10 cellular contexts compared by ENCODE assay signal in the genomic region with DNA sequence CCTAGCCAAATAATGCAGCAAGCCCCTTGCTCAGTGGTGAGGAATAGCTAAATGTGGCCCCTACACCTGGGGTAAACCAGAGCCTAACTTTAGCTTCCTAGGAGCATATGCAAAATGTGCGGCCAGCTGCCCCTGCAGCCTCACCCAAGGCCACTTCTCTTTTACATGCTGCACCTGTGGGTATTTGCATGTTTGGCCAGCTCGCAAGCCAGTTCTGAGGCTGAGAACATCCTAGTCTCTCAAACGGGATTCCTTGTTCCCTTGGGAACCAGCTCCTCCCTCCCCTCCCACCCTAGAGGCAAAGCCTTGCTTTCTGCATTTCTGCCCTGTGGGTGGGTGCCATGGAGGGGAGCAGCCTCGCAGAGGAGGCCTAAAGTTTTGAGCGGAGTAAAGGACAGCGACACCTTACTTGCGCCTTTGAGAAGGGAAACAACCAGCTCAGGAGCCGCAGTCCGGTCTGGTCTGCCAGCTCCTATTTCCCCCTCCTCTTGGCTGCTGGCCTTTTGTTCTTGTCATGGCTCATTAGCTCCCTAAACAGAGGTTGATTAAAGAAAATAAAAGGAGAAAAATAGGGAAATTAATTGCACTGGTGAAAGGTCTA.
DNase-seq lines count a peak whose midpoint lies in the region; ATAC-seq, FAIRE-seq and TF ChIP-seq lines count a peak whose summit lies in the region.
"Had no signal": no experiment of that assay in that cellular context is flagged by ENCODE, and none has a peak within 500 bp of the region (broad histone marks: within the 10 kb centered on the region; RNA-seq: fewer than 3 reads in every experiment).

No MANE protein-coding gene starts in this region.

- CTCF ChIA-PET in GM12878 (lab: Yijun Ruan, JAX), result interaction anchor here (0.6 to 2.3 kb wide), 13 partner anchors 8 to 436 kb away, joined by 3 to 11 read pairs (median 3); no protein-coding TSS in a partner anchor
- CTCF ChIA-PET in activated CD4-positive, alpha-beta T cell treated with anti-CD3 and anti-CD28 coated beads, Interleukin-2, amount 10 ng/mL, durations not matched to agents 7 days and 5 days (lab: Charles Lee), result interaction anchor here (0.5 to 1.0 kb wide), 2 partner anchors 16 to 498 kb away, joined by 3 read pairs; no protein-coding TSS in a partner anchor

- H3K79me2 ChIP-seq in GM12878 (ENCODE audit: control insufficient read depth, insufficient read depth, low read length), result no peaks in the 10 kb centered on the region

- no TSS peak for BruUV-seq in GM12878 (replicated peaks; lab: Mats Ljungman, UMichigan)

- TF ChIP-seq EP300 in GM12878 (IDR thresholded peaks at IDR 0.05; ENCODE audit: borderline replicate concordance in 1 of 2, control insufficient read depth in 1 of 2, low read depth in 2 of 2, low read length in 2 of 2), result no peak

- in situ Hi-C loops in GM12878 (cut with MboI), result no loop called here

- SMC1A ChIA-PET in GM12878 (lab: Charles Lee; ENCODE audit: uncharacterized antibody, unreplicated experiment), result interaction anchor here (0.8 to 8.9 kb wide), 13 partner anchors 8 to 193 kb away, joined by 3 to 77 read pairs (median 4); no protein-coding TSS in a partner anchor

- H3K27ac ChIP-seq in GM12878 (ENCODE audit: control insufficient read depth, insufficient read depth) (peak overlapping the region; percentile 62), left lung (no peak overlapping the region)
- H3K27ac ChIP-seq: sigmoid colon had no signal

- H3K4me1 ChIP-seq in GM12878 (ENCODE audit: control insufficient read depth, insufficient read depth, low read length), result peaks cover 62% of the 10 kb centered on the region
- no peaks in the 10 kb centered on the region for H3K4me1 ChIP-seq in left lung
- H3K4me1 ChIP-seq: sigmoid colon had no signal

- no peaks in the 10 kb centered on the region for H3K4me1 Mint-ChIP-seq in activated CD4-positive, alpha-beta T cell treated with anti-CD3 and anti-CD28 coated beads, Interleukin-2, amount 10 ng/mL, durations not matched to agents 7 days and 5 days

- H3K4me3 ChIP-seq in GM12878 (peak overlapping the region; percentile 46; the same call in 1 of the 2 replicates), left lung (no peak overlapping the region)
- H3K4me3 ChIP-seq: sigmoid colon had no signal

- RAD21 ChIA-PET in GM12878 (lab: Charles Lee; ENCODE audit: unreplicated experiment), result interaction anchor here (0.9 to 2.3 kb wide), 8 partner anchors 9 to 171 kb away, joined by 3 to 17 read pairs (median 4); no protein-coding TSS in a partner anchor

- H3K4me2 ChIP-seq in GM12878 (ENCODE audit: control insufficient read depth, insufficient read depth), result peak overlapping the region; percentile 92

- H2AFZ ChIP-seq in GM12878 (ENCODE audit: control insufficient read depth, low read depth, low read length), result peak overlapping the region; percentile 61

- intact Hi-C loops in GM12878 (cut with micrococcal nuclease; ENCODE audit: unreplicated experiment) (no loop called here), left lung (cut with DNase I) (no loop called here)

- H3K27ac Mint-ChIP-seq in activated CD4-positive, alpha-beta T cell treated with anti-CD3 and anti-CD28 coated beads, Interleukin-2, amount 10 ng/mL, durations not matched to agents 7 days and 5 days, result no peak overlapping the region

- ATAC-seq in GM21381 (IDR thresholded peaks at IDR 0.05; ENCODE audit: unreplicated experiment), result peak; percentile 77
- ATAC-seq in HG03342 (IDR thresholded peaks at IDR 0.05; ENCODE audit: unreplicated experiment), result peak; percentile 71
- ATAC-seq in GM12878, result peak; percentile 84
- ATAC-seq in left lung, result no peak

- no peaks in the 10 kb centered on the region for H3K27me3 ChIP-seq in GM12878 (replicated peaks in 1 of 2; ENCODE audit: control insufficient read depth in 2 of 2, insufficient read depth in 2 of 2, low read length in 1 of 2)
- H3K27me3 ChIP-seq in left lung, result no peaks in the 10 kb centered on the region
- H3K27me3 ChIP-seq: sigmoid colon had no signal

- H3K36me3 Mint-ChIP-seq in activated CD4-positive, alpha-beta T cell treated with anti-CD3 and anti-CD28 coated beads, Interleukin-2, amount 10 ng/mL, durations not matched to agents 7 days and 5 days (ENCODE audit: low read depth), result no peaks in the 10 kb centered on the region

- H3K9me3 ChIP-seq in GM12878 (replicated peaks; ENCODE audit: control insufficient read depth, insufficient read depth, low read length), result no peaks in the 10 kb centered on the region
- H3K9me3 ChIP-seq in left lung, result no peaks in the 10 kb centered on the region
- H3K9me3 ChIP-seq: sigmoid colon had no signal

- FAIRE-seq in GM12891 (lab: Jason Lieb, UNC) (peak; percentile 94), GM12878 (lab: Jason Lieb, UNC) (peak; percentile 41)

- no peak for TF ChIP-seq POLR2A in GM12891 (IDR thresholded peaks at IDR 0.05; ENCODE audit: low read depth, low read length)
- TF ChIP-seq POLR2A in GM12878 (IDR thresholded peaks at IDR 0.05; ENCODE audit: low read depth, low read length), result no peak

- no peaks in the 10 kb centered on the region for H3K9me3 Mint-ChIP-seq in activated CD4-positive, alpha-beta T cell treated with anti-CD3 and anti-CD28 coated beads, Interleukin-2, amount 10 ng/mL, durations not matched to agents 7 days and 5 days

- POLR2A ChIA-PET in GM12878 (lab: Charles Lee), result interaction anchor here (0.6 to 1.4 kb wide), 7 partner anchors 11 to 727 kb away, joined by 3 to 7 read pairs (median 3); no protein-coding TSS in a partner anchor
- POLR2A ChIA-PET in activated CD4-positive, alpha-beta T cell treated with anti-CD3 and anti-CD28 coated beads, Interleukin-2, amount 10 ng/mL, durations not matched to agents 7 days and 5 days (lab: Charles Lee), result no interaction called here

- TF ChIP-seq CTCF in GM12878 (IDR thresholded peaks at IDR 0.05 in 2 of 3, conservative IDR thresholded peaks at IDR 0.05 in 1 of 3; ENCODE audit: control insufficient read depth in 2 of 3, extremely low read depth in 1 of 3, insufficient read depth in 1 of 3, low read depth in 3 of 3, low read length in 3 of 3) (no peak), left lung (IDR thresholded peaks at IDR 0.05) (no peak)

- DNase-seq in GM12891 (ENCODE audit: insufficient read length, low spot score) (no peak), GM12878 (ENCODE audit: low read depth, low spot score) (peak; percentile 72), 8988T (no peak), NCI-H510A (lab: John Stamatoyannopoulos, UW) (no peak), left lung (no peak)
- no peak for DNase-seq in activated CD4-positive, alpha-beta T cell treated with anti-CD3 and anti-CD28 coated beads, Interleukin-2, amount 10 ng/mL, durations not matched to agents 7 days and 5 days
- DNase-seq: NCI-H2029, sigmoid colon had no signal

- no peaks in the 10 kb centered on the region for H3K27me3 Mint-ChIP-seq in activated CD4-positive, alpha-beta T cell treated with anti-CD3 and anti-CD28 coated beads, Interleukin-2, amount 10 ng/mL, durations not matched to agents 7 days and 5 days

- no peaks in the 10 kb centered on the region for H3K36me3 ChIP-seq in GM12878 (ENCODE audit: control insufficient read depth in 2 of 2, insufficient read depth in 2 of 2, low read length in 1 of 2)
- no peaks in the 10 kb centered on the region for H3K36me3 ChIP-seq in left lung
- H3K36me3 ChIP-seq: sigmoid colon had no signal

- H3K4me3 Mint-ChIP-seq in activated CD4-positive, alpha-beta T cell treated with anti-CD3 and anti-CD28 coated beads, Interleukin-2, amount 10 ng/mL, durations not matched to agents 7 days and 5 days, result no peak overlapping the region

- H4K20me1 ChIP-seq in GM12878 (ENCODE audit: control insufficient read depth, insufficient read depth), result no peaks in the 10 kb centered on the region

- WGBS in GM12878 (ENCODE audit: insufficient coverage, insufficient replicate concordance, low lambda C conversion rate, missing lambda C conversion rate), result 4% methylated on average over 8 of the region's 9 CpGs

- no peak for TF ChIP-seq RAD21 in GM12878 (IDR thresholded peaks at IDR 0.05; ENCODE audit: insufficient read depth, low read depth, low read length)

- H3K9ac ChIP-seq in GM12878 (ENCODE audit: control insufficient read depth, insufficient read depth, low read length), result peak overlapping the region; percentile 34

TF ChIP-seq in GM12891, 5 proteins besides CTCF, POLR2A, EP300 and RAD21:
- TF ChIP-seq TAF1 (IDR thresholded peaks at IDR 0.05; ENCODE audit: low read depth, low read length) (no peak), POU2F2 (IDR thresholded peaks at IDR 0.05; ENCODE audit: low read depth, low read length) (peak; percentile 98), POLR2AphosphoS5 (IDR thresholded peaks at IDR 0.05; ENCODE audit: low read depth, low read length) (no peak), PAX5 (IDR thresholded peaks at IDR 0.05; ENCODE audit: insufficient read depth, low read length, severe bottlenecking) (no peak), SPI1 (IDR thresholded peaks at IDR 0.05; ENCODE audit: low read depth, low read length) (peak; percentile 80)

TF ChIP-seq in GM12878, 131 proteins besides CTCF, POLR2A, EP300 and RAD21 (continues in another document):
- TF ChIP-seq ETV6 (conservative IDR thresholded peaks at IDR 0.05 in 1 of 2, IDR thresholded peaks at IDR 0.05 in 1 of 2; ENCODE audit: borderline replicate concordance in 1 of 2, low read depth in 1 of 2) (no peak), EED (IDR thresholded peaks at IDR 0.05; ENCODE audit: low read depth) (peak; percentile 74; the same call in 1 of the 2 replicates), SP1 (IDR thresholded peaks at IDR 0.05; ENCODE audit: low read depth, low read length) (peak; percentile 57), TCF3 (IDR thresholded peaks at IDR 0.05; ENCODE audit: borderline replicate concordance, insufficient read depth, low read depth, low read length) (0 out of 2 replicates have a peak, but pooled peaks have one; percentile 75)
- TF ChIP-seq, protein P1, sequence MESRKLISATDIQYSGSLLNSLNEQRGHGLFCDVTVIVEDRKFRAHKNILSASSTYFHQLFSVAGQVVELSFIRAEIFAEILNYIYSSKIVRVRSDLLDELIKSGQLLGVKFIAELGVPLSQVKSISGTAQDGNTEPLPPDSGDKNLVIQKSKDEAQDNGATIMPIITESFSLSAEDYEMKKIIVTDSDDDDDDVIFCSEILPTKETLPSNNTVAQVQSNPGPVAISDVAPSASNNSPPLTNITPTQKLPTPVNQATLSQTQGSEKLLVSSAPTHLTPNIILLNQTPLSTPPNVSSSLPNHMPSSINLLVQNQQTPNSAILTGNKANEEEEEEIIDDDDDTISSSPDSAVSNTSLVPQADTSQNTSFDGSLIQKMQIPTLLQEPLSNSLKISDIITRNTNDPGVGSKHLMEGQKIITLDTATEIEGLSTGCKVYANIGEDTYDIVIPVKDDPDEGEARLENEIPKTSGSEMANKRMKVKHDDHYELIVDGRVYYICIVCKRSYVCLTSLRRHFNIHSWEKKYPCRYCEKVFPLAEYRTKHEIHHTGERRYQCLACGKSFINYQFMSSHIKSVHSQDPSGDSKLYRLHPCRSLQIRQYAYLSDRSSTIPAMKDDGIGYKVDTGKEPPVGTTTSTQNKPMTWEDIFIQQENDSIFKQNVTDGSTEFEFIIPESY (IDR thresholded peaks at IDR 0.05), result no peak
